20 cellular contexts compared by ENCODE assay signal in genomic region chr5:5145651-5146529, GRCh38. TPM values are rescaled to one million over a fixed set of nuclear protein-coding genes. Genes with fewer than 3 reads are reported as not detected.
DNase-seq lines count a peak whose midpoint lies in the region; ATAC-seq, FAIRE-seq and TF ChIP-seq lines count a peak whose summit lies in the region.
"Had no signal": no experiment of that assay in that cellular context is flagged by ENCODE, and none has a peak within 500 bp of the region (broad histone marks: within the 10 kb centered on the region; RNA-seq: fewer than 3 reads in every experiment).

No MANE protein-coding gene starts in this region.

- DNase-seq in HCEC 1CT (peak; percentile 43), RKO (ENCODE audit: low spot score) (peak; percentile 88), choroid plexus epithelial cell (ENCODE audit: low read depth) (peak; percentile 82), smooth muscle cell (lab: John Stamatoyannopoulos, UW; ENCODE audit: unreplicated experiment) (no peak), midbrain (lab: John Stamatoyannopoulos, UW) (no peak), small intestine (no peak), SHP77 (lab: John Stamatoyannopoulos, UW) (no peak)
- DNase-seq: activated CD4-positive, alpha-beta T cell treated with anti-CD3 and anti-CD28 coated beads, Interleukin-2, amount 10 ng/mL, durations not matched to agents 7 days and 5 days; activated naive CD8-positive, alpha-beta T cell treated with anti-CD3 and anti-CD28 coated beads, Interleukin-2, amount 10 ng/mL, durations not matched to agents 7 days and 5 days; activated T-cell treated with anti-CD3 and anti-CD28 coated beads, Interleukin-2, amount 50 U/mL, for 1 hour; DMS79; NCI-H2029; NCI-H526; SHP77 treated with DMSO at 0.1 percent for 48 hours; T-helper 9 cell; uterus had no signal

- H3K4me2 ChIP-seq in smooth muscle cell, result peak overlapping the region; percentile 23

- no peaks in the 10 kb centered on the region for H3K79me2 ChIP-seq in smooth muscle cell (ENCODE audit: low read depth)

- H3K27me3 ChIP-seq in smooth muscle cell (ENCODE audit: low read depth) (peaks cover 7% of the 10 kb centered on the region), small intestine (ENCODE audit: control insufficient read depth in 2 of 2, insufficient read depth in 2 of 2, low read length in 2 of 2) (peaks cover 0 to 3% of the 10 kb centered on the region in 2 donors)

- no peaks in the 10 kb centered on the region for H4K20me1 ChIP-seq in smooth muscle cell (ENCODE audit: low read depth)

- TF ChIP-seq CTCF in choroid plexus epithelial cell (conservative IDR thresholded peaks at IDR 0.05; ENCODE audit: low read depth, low read length) (no peak), smooth muscle cell (IDR thresholded peaks at IDR 0.05; ENCODE audit: borderline replicate concordance, insufficient read depth, poor library complexity, severe bottlenecking) (no peak)

- H3K4me1 ChIP-seq in smooth muscle cell (ENCODE audit: low read depth), result peaks cover 7% of the 10 kb centered on the region
- H3K4me1 ChIP-seq in small intestine (ENCODE audit: control insufficient read depth in 2 of 2, insufficient read depth in 1 of 2, low read depth in 1 of 2, low read length in 1 of 2), result no peaks in the 10 kb centered on the region
- H3K4me1 ChIP-seq: HAP-1 had no signal

- no peak overlapping the region for H2AFZ ChIP-seq in smooth muscle cell (ENCODE audit: low read depth)

- H3K27ac ChIP-seq in smooth muscle cell (ENCODE audit: low read depth) (peak overlapping the region; percentile 68), small intestine (ENCODE audit: low read depth in 1 of 2, low read length in 1 of 2) (no peak overlapping the region)
- H3K27ac ChIP-seq: C4-2B, uterus had no signal

- no peaks in the 10 kb centered on the region for H3F3A ChIP-seq in smooth muscle cell (ENCODE audit: low read depth)

- H3K36me3 ChIP-seq in smooth muscle cell (ENCODE audit: low read depth), result no peaks in the 10 kb centered on the region
- no peaks in the 10 kb centered on the region for H3K36me3 ChIP-seq in small intestine (ENCODE audit: control insufficient read depth in 2 of 2, insufficient read depth in 2 of 2, low read length in 2 of 2)
- H3K36me3 ChIP-seq: HAP-1, uterus had no signal

- H3K4me3 ChIP-seq in choroid plexus epithelial cell (ENCODE audit: low read depth, low read length) (peak overlapping the region; percentile 28), smooth muscle cell (no peak overlapping the region), small intestine (ENCODE audit: low read depth in 1 of 2, low read length in 2 of 2) (no peak overlapping the region)
- H3K4me3 ChIP-seq: HAP-1, uterus had no signal

- no peaks in the 10 kb centered on the region for H3K9me3 ChIP-seq in smooth muscle cell (replicated peaks; ENCODE audit: low read depth)
- H3K9me3 ChIP-seq in small intestine (ENCODE audit: control insufficient read depth, low read depth), result no peaks in the 10 kb centered on the region
- H3K9me3 ChIP-seq: HAP-1, uterus had no signal

- no peak for ATAC-seq in GM19452 (IDR thresholded peaks at IDR 0.05; ENCODE audit: unreplicated experiment)

- no peak overlapping the region for H3K9ac ChIP-seq in smooth muscle cell (ENCODE audit: low read depth)

- FAIRE-seq in small intestine (lab: Jason Lieb, UNC), result no peak

- 73% methylated on average over 18 of the region's 18 CpGs for WGBS in smooth muscle cell (ENCODE audit: low lambda C conversion rate)
- WGBS in small intestine, 3 donors, result 83 to 86% (median 86%) methylated on average over 18 of the region's 18 CpGs

RNA-seq across cellular contexts. Expression of gene ADAMTS16, which starts 5.8 kb away (rescaled TPM):
- 6.0 and 6.2 TPM in 2 replicates for total RNA-seq in smooth muscle cell
- polyA plus RNA-seq in smooth muscle cell, result 4.6 and 4.7 TPM in 2 replicates
- under 1 TPM in 1 of 3 donors, not detected in 2; 0.06 TPM for polyA plus RNA-seq in small intestine
- total RNA-seq: activated CD4-positive, alpha-beta T cell treated with anti-CD3 and anti-CD28 coated beads, Interleukin-2, amount 10 ng/mL, durations not matched to agents 7 days and 5 days; activated naive CD8-positive, alpha-beta T cell treated with anti-CD3 and anti-CD28 coated beads, Interleukin-2, amount 10 ng/mL, durations not matched to agents 7 days and 5 days; osteocyte had no signal

Comparison
In these comparisons a context has a peak if more than half of its experiments do, and no peak if none do; other contexts are left out.
1. DNase-seq: peak in HCEC 1CT (single experiment), RKO (single experiment) and choroid plexus epithelial cell (single experiment); none in smooth muscle cell (single experiment), midbrain (single experiment), small intestine (single experiment) and SHP77 (0 of 2).